1 cellular context compared by ENCODE assay signal in the genomic region with DNA sequence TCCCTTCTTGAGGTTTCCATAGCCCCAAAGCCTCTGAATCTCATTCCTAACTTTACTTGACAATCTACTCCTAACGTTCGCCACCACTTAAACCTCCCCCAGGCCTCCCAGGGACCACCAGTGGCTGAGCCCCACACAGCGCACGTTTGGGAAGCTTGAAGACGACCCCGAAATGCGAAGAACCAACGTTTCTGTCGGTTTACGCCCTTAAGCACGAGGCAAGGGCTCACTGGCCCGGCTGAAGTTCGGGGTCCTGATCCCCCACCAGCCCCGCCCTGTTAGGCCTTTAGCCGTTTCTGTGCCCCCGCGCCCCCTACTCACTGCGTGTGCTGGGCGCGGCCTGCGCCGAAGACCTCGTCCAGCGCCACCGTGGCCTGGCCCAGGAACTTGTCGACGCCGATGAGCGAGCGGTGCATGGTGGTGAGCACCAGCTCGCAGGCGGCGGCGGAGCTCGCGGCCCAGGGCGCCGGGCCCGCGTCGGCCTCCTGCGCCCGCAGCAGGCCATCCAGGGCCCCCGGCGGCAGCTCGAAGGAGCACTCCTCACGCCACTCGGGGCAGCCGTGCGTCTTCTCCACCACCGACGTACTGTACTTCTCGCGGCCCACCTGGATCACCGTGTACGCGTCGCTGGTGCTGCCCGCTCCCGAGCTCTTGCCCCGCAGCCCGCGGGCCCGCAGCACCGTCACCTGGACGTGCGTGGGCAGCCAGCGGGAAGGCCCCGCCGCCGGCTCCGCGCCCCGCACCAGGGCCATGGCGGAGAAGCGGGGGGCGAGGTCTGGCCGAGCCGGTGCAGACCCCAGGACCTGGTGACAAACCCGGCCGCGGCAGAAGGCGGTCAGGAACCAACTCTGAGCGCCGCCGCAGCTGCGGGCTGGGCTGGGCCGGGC.
A peak's percentile ranks its signal among the peaks of the same experiment; 100 is the strongest.
TF ChIP-seq lines count a peak whose summit lies in the region.

No MANE protein-coding gene starts in this region.

TF ChIP-seq in WTC11, 78 proteins besides CTCF, POLR2A, EP300 and RAD21 (continued from another document and continues in another):
- TF ChIP-seq, protein P1, sequence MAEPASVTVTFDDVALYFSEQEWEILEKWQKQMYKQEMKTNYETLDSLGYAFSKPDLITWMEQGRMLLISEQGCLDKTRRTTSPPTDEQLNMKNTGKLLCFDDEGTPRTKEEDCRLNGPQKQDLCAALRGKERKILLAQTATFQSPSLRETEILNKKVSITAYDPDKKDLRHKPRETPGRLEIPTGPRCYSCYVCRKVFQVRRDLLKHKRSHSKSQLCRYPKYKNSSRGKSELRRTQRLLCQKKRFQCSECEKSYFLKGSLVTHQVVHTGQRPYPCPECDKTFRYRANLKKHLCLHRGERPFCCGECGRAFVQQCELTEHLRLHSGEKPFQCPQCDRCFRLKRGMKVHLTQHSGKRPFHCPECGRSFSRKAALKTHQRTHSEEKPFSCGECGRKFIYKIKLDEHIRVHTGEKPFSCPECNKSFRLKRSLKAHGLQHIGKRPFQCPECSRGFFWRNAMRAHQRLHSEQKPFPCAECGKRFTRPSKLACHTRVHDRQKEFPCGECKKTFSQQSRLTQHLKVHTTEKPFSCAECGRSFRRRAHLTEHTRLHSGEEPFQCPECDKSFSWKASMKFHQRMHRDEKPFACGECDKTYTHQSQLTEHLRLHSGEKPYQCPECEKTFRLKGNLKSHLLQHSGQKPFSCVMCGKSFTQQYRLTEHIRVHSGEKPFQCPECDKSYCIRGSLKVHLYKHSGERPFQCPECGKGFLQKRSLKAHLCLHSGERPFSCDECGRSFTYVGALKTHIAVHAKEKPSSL (CRISPR knock-in tag; conservative IDR thresholded peaks at IDR 0.05), result no peak
- TF ChIP-seq GABPB1 (CRISPR knock-in tag; IDR thresholded peaks at IDR 0.05) (peak; percentile 31; the same call in 1 of the 2 replicates), CREB1 (CRISPR knock-in tag; IDR thresholded peaks at IDR 0.05) (no peak), ZNF121 (CRISPR knock-in tag; IDR thresholded peaks at IDR 0.05) (no peak), ESRRA (CRISPR knock-in tag; IDR thresholded peaks at IDR 0.05; ENCODE audit: borderline replicate concordance) (peak; percentile 62; the same call in 1 of the 2 replicates), GTF2I (CRISPR knock-in tag; conservative IDR thresholded peaks at IDR 0.05) (no peak), ZNF263 (CRISPR knock-in tag; IDR thresholded peaks at IDR 0.05; ENCODE audit: low read depth) (peak; percentile 66; the same call in 1 of the 2 replicates), TEAD4 (CRISPR knock-in tag; IDR thresholded peaks at IDR 0.05) (no peak), ZNF219 (CRISPR knock-in tag; IDR thresholded peaks at IDR 0.05; ENCODE audit: borderline replicate concordance) (no peak), ETV6 (CRISPR knock-in tag; IDR thresholded peaks at IDR 0.05) (no peak), TCF7 (CRISPR knock-in tag; IDR thresholded peaks at IDR 0.05; ENCODE audit: low read depth) (0 out of 2 replicates have a peak, but pooled peaks have one; percentile 2), HMGA2 (CRISPR knock-in tag; IDR thresholded peaks at IDR 0.05) (no peak), ZNF671 (CRISPR knock-in tag; IDR thresholded peaks at IDR 0.05) (no peak), FOXP1 (CRISPR knock-in tag; IDR thresholded peaks at IDR 0.05; ENCODE audit: borderline replicate concordance) (no peak; the same call in 1 of the 2 replicates), ZNF232 (CRISPR knock-in tag; IDR thresholded peaks at IDR 0.05) (no peak), ZNF317 (CRISPR knock-in tag; IDR thresholded peaks at IDR 0.05; ENCODE audit: borderline replicate concordance, low read depth) (no peak), RELA (CRISPR knock-in tag; IDR thresholded peaks at IDR 0.05; ENCODE audit: borderline replicate concordance) (peak; percentile 91; the same call in 1 of the 2 replicates), NFE2L1 (CRISPR knock-in tag; IDR thresholded peaks at IDR 0.05) (no peak), TP53 (CRISPR knock-in tag; IDR thresholded peaks at IDR 0.05) (no peak), TEAD1 (CRISPR knock-in tag; IDR thresholded peaks at IDR 0.05) (no peak; the same call in 1 of the 2 replicates)
- TF ChIP-seq, protein P2, sequence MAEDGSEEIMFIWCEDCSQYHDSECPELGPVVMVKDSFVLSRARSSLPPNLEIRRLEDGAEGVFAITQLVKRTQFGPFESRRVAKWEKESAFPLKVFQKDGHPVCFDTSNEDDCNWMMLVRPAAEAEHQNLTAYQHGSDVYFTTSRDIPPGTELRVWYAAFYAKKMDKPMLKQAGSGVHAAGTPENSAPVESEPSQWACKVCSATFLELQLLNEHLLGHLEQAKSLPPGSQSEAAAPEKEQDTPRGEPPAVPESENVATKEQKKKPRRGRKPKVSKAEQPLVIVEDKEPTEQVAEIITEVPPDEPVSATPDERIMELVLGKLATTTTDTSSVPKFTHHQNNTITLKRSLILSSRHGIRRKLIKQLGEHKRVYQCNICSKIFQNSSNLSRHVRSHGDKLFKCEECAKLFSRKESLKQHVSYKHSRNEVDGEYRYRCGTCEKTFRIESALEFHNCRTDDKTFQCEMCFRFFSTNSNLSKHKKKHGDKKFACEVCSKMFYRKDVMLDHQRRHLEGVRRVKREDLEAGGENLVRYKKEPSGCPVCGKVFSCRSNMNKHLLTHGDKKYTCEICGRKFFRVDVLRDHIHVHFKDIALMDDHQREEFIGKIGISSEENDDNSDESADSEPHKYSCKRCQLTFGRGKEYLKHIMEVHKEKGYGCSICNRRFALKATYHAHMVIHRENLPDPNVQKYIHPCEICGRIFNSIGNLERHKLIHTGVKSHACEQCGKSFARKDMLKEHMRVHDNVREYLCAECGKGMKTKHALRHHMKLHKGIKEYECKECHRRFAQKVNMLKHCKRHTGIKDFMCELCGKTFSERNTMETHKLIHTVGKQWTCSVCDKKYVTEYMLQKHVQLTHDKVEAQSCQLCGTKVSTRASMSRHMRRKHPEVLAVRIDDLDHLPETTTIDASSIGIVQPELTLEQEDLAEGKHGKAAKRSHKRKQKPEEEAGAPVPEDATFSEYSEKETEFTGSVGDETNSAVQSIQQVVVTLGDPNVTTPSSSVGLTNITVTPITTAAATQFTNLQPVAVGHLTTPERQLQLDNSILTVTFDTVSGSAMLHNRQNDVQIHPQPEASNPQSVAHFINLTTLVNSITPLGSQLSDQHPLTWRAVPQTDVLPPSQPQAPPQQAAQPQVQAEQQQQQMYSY (CRISPR knock-in tag; IDR thresholded peaks at IDR 0.05), result no peak
- TF ChIP-seq, protein P3, sequence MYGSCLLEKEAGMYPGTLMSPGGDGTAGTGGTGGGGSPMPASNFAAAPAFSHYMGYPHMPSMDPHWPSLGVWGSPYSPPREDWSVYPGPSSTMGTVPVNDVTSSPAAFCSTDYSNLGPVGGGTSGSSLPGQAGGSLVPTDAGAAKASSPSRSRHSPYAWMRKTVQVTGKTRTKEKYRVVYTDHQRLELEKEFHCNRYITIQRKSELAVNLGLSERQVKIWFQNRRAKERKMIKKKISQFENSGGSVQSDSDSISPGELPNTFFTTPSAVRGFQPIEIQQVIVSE (CRISPR knock-in tag; IDR thresholded peaks at IDR 0.05; ENCODE audit: borderline replicate concordance), result no peak
- TF ChIP-seq, protein P4, sequence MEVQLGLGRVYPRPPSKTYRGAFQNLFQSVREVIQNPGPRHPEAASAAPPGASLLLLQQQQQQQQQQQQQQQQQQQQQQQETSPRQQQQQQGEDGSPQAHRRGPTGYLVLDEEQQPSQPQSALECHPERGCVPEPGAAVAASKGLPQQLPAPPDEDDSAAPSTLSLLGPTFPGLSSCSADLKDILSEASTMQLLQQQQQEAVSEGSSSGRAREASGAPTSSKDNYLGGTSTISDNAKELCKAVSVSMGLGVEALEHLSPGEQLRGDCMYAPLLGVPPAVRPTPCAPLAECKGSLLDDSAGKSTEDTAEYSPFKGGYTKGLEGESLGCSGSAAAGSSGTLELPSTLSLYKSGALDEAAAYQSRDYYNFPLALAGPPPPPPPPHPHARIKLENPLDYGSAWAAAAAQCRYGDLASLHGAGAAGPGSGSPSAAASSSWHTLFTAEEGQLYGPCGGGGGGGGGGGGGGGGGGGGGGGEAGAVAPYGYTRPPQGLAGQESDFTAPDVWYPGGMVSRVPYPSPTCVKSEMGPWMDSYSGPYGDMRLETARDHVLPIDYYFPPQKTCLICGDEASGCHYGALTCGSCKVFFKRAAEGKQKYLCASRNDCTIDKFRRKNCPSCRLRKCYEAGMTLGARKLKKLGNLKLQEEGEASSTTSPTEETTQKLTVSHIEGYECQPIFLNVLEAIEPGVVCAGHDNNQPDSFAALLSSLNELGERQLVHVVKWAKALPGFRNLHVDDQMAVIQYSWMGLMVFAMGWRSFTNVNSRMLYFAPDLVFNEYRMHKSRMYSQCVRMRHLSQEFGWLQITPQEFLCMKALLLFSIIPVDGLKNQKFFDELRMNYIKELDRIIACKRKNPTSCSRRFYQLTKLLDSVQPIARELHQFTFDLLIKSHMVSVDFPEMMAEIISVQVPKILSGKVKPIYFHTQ (CRISPR knock-in tag; IDR thresholded peaks at IDR 0.05), result no peak
- TF ChIP-seq, protein P5, sequence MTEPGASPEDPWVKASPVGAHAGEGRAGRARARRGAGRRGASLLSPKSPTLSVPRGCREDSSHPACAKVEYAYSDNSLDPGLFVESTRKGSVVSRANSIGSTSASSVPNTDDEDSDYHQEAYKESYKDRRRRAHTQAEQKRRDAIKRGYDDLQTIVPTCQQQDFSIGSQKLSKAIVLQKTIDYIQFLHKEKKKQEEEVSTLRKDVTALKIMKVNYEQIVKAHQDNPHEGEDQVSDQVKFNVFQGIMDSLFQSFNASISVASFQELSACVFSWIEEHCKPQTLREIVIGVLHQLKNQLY (CRISPR knock-in tag; IDR thresholded peaks at IDR 0.05), result no peak
- TF ChIP-seq, protein P6, sequence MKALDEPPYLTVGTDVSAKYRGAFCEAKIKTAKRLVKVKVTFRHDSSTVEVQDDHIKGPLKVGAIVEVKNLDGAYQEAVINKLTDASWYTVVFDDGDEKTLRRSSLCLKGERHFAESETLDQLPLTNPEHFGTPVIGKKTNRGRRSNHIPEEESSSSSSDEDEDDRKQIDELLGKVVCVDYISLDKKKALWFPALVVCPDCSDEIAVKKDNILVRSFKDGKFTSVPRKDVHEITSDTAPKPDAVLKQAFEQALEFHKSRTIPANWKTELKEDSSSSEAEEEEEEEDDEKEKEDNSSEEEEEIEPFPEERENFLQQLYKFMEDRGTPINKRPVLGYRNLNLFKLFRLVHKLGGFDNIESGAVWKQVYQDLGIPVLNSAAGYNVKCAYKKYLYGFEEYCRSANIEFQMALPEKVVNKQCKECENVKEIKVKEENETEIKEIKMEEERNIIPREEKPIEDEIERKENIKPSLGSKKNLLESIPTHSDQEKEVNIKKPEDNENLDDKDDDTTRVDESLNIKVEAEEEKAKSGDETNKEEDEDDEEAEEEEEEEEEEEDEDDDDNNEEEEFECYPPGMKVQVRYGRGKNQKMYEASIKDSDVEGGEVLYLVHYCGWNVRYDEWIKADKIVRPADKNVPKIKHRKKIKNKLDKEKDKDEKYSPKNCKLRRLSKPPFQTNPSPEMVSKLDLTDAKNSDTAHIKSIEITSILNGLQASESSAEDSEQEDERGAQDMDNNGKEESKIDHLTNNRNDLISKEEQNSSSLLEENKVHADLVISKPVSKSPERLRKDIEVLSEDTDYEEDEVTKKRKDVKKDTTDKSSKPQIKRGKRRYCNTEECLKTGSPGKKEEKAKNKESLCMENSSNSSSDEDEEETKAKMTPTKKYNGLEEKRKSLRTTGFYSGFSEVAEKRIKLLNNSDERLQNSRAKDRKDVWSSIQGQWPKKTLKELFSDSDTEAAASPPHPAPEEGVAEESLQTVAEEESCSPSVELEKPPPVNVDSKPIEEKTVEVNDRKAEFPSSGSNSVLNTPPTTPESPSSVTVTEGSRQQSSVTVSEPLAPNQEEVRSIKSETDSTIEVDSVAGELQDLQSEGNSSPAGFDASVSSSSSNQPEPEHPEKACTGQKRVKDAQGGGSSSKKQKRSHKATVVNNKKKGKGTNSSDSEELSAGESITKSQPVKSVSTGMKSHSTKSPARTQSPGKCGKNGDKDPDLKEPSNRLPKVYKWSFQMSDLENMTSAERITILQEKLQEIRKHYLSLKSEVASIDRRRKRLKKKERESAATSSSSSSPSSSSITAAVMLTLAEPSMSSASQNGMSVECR (CRISPR knock-in tag; IDR thresholded peaks at IDR 0.05; ENCODE audit: borderline replicate concordance), result no peak
- TF ChIP-seq, protein P7, sequence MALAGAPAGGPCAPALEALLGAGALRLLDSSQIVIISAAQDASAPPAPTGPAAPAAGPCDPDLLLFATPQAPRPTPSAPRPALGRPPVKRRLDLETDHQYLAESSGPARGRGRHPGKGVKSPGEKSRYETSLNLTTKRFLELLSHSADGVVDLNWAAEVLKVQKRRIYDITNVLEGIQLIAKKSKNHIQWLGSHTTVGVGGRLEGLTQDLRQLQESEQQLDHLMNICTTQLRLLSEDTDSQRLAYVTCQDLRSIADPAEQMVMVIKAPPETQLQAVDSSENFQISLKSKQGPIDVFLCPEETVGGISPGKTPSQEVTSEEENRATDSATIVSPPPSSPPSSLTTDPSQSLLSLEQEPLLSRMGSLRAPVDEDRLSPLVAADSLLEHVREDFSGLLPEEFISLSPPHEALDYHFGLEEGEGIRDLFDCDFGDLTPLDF (CRISPR knock-in tag; IDR thresholded peaks at IDR 0.05), result no peak; the same call in 1 of the 2 replicates
- TF ChIP-seq, protein P8, sequence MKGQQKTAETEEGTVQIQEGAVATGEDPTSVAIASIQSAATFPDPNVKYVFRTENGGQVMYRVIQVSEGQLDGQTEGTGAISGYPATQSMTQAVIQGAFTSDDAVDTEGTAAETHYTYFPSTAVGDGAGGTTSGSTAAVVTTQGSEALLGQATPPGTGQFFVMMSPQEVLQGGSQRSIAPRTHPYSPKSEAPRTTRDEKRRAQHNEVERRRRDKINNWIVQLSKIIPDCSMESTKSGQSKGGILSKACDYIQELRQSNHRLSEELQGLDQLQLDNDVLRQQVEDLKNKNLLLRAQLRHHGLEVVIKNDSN (CRISPR knock-in tag; IDR thresholded peaks at IDR 0.05), result no peak
- TF ChIP-seq, protein P9, sequence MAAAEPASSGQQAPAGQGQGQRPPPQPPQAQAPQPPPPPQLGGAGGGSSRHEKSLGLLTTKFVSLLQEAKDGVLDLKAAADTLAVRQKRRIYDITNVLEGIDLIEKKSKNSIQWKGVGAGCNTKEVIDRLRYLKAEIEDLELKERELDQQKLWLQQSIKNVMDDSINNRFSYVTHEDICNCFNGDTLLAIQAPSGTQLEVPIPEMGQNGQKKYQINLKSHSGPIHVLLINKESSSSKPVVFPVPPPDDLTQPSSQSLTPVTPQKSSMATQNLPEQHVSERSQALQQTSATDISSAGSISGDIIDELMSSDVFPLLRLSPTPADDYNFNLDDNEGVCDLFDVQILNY (CRISPR knock-in tag; IDR thresholded peaks at IDR 0.05), result peak; percentile 61; the same call in 1 of the 2 replicates
- TF ChIP-seq, protein P10, sequence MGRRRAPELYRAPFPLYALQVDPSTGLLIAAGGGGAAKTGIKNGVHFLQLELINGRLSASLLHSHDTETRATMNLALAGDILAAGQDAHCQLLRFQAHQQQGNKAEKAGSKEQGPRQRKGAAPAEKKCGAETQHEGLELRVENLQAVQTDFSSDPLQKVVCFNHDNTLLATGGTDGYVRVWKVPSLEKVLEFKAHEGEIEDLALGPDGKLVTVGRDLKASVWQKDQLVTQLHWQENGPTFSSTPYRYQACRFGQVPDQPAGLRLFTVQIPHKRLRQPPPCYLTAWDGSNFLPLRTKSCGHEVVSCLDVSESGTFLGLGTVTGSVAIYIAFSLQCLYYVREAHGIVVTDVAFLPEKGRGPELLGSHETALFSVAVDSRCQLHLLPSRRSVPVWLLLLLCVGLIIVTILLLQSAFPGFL (CRISPR knock-in tag; IDR thresholded peaks at IDR 0.05; ENCODE audit: borderline replicate concordance), result 0 out of 2 replicates have a peak, but pooled peaks have one; percentile 13
